In genomic region chr15:76168237-76168984, GRCh38 we compare ENCODE assay signal across 20 cellular contexts.
A peak's percentile ranks its signal among the peaks of the same experiment; 100 is the strongest.
DNase-seq lines count a peak whose midpoint lies in the region; TF ChIP-seq lines count a peak whose summit lies in the region.
"Had no signal": no experiment of that assay in that cellular context is flagged by ENCODE, and none has a peak within 500 bp of the region (broad histone marks: within the 10 kb centered on the region; RNA-seq: fewer than 3 reads in every experiment).

No MANE protein-coding gene starts in this region.

- H3K9me3 Mint-ChIP-seq in MCF 10A (ENCODE audit: unreplicated experiment) (peaks cover 7% of the 10 kb centered on the region), endodermal cell (no peaks in the 10 kb centered on the region)
- no peaks in the 10 kb centered on the region for H3K9me3 Mint-ChIP-seq in dendritic cell treated with granulocyte-macrophage colony-stimulating factor and Interleukin-4, amounts not matched to agents 40 ng/mL and 50 ng/mL, for 4 days
- H3K9me3 Mint-ChIP-seq: T-helper 1 cell treated with Interleukin-12 subunit alpha and Interleukin-12 subunit beta and Interleukin-4 antibody, amounts not matched to agents 30 μg/mL and 1 μg/mL, for 36 hours had no signal

- no peak overlapping the region for H3K27ac ChIP-seq in mammary epithelial cell (ENCODE audit: insufficient read depth, low read depth, low read length)
- peak overlapping the region; percentile 77 for H3K27ac ChIP-seq in suprapubic skin
- no peak overlapping the region for H3K27ac ChIP-seq in endodermal cell (ENCODE audit: low read depth, low read length)
- H3K27ac ChIP-seq: 22Rv1, gastrocnemius medialis, lower lobe of right lung, PC-9, right atrium auricular region had no signal

- 85% methylated on average over 12 of the region's 14 CpGs for WGBS in mammary epithelial cell (ENCODE audit: low coverage, missing lambda C conversion rate)
- 78% methylated on average over 13 of the region's 14 CpGs for WGBS in suprapubic skin
- WGBS in endodermal cell (ENCODE audit: insufficient coverage in 1 of 2, insufficient read length in 1 of 2), 2 experiments: 95 to 97% methylated on average over 10 to 14 of the region's 14 CpGs

- H3K9me3 ChIP-seq in mammary epithelial cell (replicated peaks; ENCODE audit: insufficient read depth, low read length) (no peaks in the 10 kb centered on the region), suprapubic skin (no peaks in the 10 kb centered on the region), endodermal cell (ENCODE audit: control insufficient read depth, low read length) (no peaks in the 10 kb centered on the region)
- H3K9me3 ChIP-seq: Caco-2, gastrocnemius medialis, lower lobe of right lung, right atrium auricular region had no signal

- H3K36me3 Mint-ChIP-seq in MCF 10A (ENCODE audit: insufficient read depth, unreplicated experiment): no peaks in the 10 kb centered on the region
- H3K36me3 Mint-ChIP-seq in dendritic cell treated with granulocyte-macrophage colony-stimulating factor and Interleukin-4, amounts not matched to agents 40 ng/mL and 50 ng/mL, for 4 days (ENCODE audit: low read depth): no peaks in the 10 kb centered on the region
- H3K36me3 Mint-ChIP-seq in endodermal cell (ENCODE audit: low read depth): no peaks in the 10 kb centered on the region

- DNase-seq in mammary epithelial cell (no peak), MCF 10A (ENCODE audit: unreplicated experiment) (no peak), NCI-H82 (lab: John Stamatoyannopoulos, UW) (peak; percentile 99), suprapubic skin (ENCODE audit: low spot score in 2 of 2) (no peak), endodermal cell (no peak), NCI-H1417 treated with DMSO at 0.1 percent for 48 hours (lab: John Stamatoyannopoulos, UW) (no peak)
- no peak for DNase-seq in stimulated activated CD8-positive, alpha-beta memory T cell treated with anti-CD3 and anti-CD28 coated beads, Interleukin-4, amount 100 ng/mL, for 48 hours
- DNase-seq: activated gamma-delta T cell, gastrocnemius medialis, lower lobe of right lung, NCI-H2081 treated with DMSO at 0.1 percent for 48 hours, occipital lobe, PC-9, substantia nigra had no signal

- no peaks in the 10 kb centered on the region for H3K27me3 Mint-ChIP-seq in MCF 10A (ENCODE audit: insufficient read depth, unreplicated experiment)
- H3K27me3 Mint-ChIP-seq in dendritic cell treated with granulocyte-macrophage colony-stimulating factor and Interleukin-4, amounts not matched to agents 40 ng/mL and 50 ng/mL, for 4 days: peaks cover 4% of the 10 kb centered on the region
- H3K27me3 Mint-ChIP-seq in endodermal cell (ENCODE audit: insufficient read depth): peaks cover 7% of the 10 kb centered on the region

- H3K27me3 ChIP-seq in mammary epithelial cell (ENCODE audit: insufficient read depth, low read length) (no peaks in the 10 kb centered on the region), suprapubic skin (no peaks in the 10 kb centered on the region), endodermal cell (ENCODE audit: control insufficient read depth, insufficient read depth, low read length, poor library complexity, severe bottlenecking) (no peaks in the 10 kb centered on the region)
- H3K27me3 ChIP-seq: gastrocnemius medialis, right atrium auricular region had no signal

- TF ChIP-seq CTCF in mammary epithelial cell (conservative IDR thresholded peaks at IDR 0.05 in 1 of 2, IDR thresholded peaks at IDR 0.05 in 1 of 2; ENCODE audit: extremely low read depth in 1 of 2, insufficient read depth in 1 of 2, low read depth in 1 of 2, low read length in 2 of 2): no peak
- no peak for TF ChIP-seq CTCF in MCF 10A (IDR thresholded peaks at IDR 0.05; ENCODE audit: unreplicated experiment)
- no peak for TF ChIP-seq CTCF in suprapubic skin (IDR thresholded peaks at IDR 0.05)
- no peak for TF ChIP-seq CTCF in endodermal cell (conservative IDR thresholded peaks at IDR 0.05)

- H3K36me3 ChIP-seq in mammary epithelial cell (ENCODE audit: insufficient read depth, low read length) (no peaks in the 10 kb centered on the region), suprapubic skin (no peaks in the 10 kb centered on the region), endodermal cell (ENCODE audit: control insufficient read depth, insufficient read depth, low read length) (no peaks in the 10 kb centered on the region)
- H3K36me3 ChIP-seq: gastrocnemius medialis, lower lobe of right lung, right atrium auricular region had no signal

- H3K4me3 ChIP-seq in mammary epithelial cell (replicated peaks in 1 of 3; ENCODE audit: insufficient read depth in 1 of 3, low read depth in 2 of 3, low read length in 3 of 3) (no peak overlapping the region), suprapubic skin (no peak overlapping the region), endodermal cell (ENCODE audit: low read length) (no peak overlapping the region)
- H3K4me3 ChIP-seq: gastrocnemius medialis, lower lobe of right lung, PC-9, right atrium auricular region had no signal

- POLR2A ChIA-PET in MCF 10A (lab: Yijun Ruan, JAX): interaction anchor here (0.7 to 1.9 kb wide), 2 partner anchors 9 to 112 kb away, joined by 3 to 9 read pairs; no protein-coding TSS in a partner anchor

- H4K20me1 ChIP-seq in mammary epithelial cell (ENCODE audit: insufficient read depth, low read length): no peaks in the 10 kb centered on the region

- BruUV-seq in mammary epithelial cell (replicated peaks; lab: Mats Ljungman, UMichigan) (no TSS peak), MCF 10A (replicated peaks; lab: Mats Ljungman, UMichigan) (no TSS peak)

- H3K9ac ChIP-seq in mammary epithelial cell (ENCODE audit: insufficient read depth, low read length) (no peak overlapping the region), endodermal cell (ENCODE audit: extremely low read depth, low read length, poor library complexity, severe bottlenecking) (no peak overlapping the region)

- peaks cover 18% of the 10 kb centered on the region for H3K4me1 Mint-ChIP-seq in MCF 10A (ENCODE audit: insufficient read depth, unreplicated experiment)
- peaks cover 78% of the 10 kb centered on the region for H3K4me1 Mint-ChIP-seq in dendritic cell treated with granulocyte-macrophage colony-stimulating factor and Interleukin-4, amounts not matched to agents 40 ng/mL and 50 ng/mL, for 4 days (ENCODE audit: low read depth)
- peaks cover 2% of the 10 kb centered on the region for H3K4me1 Mint-ChIP-seq in endodermal cell
- H3K4me1 Mint-ChIP-seq: B cell had no signal

- TF ChIP-seq EP300 in suprapubic skin (IDR thresholded peaks at IDR 0.05): no peak

- H3K27ac Mint-ChIP-seq in MCF 10A (ENCODE audit: low read depth, unreplicated experiment): no peak overlapping the region
- peak overlapping the region; percentile 94 for H3K27ac Mint-ChIP-seq in dendritic cell treated with granulocyte-macrophage colony-stimulating factor and Interleukin-4, amounts not matched to agents 40 ng/mL and 50 ng/mL, for 4 days
- H3K27ac Mint-ChIP-seq in endodermal cell: no peak overlapping the region
- H3K27ac Mint-ChIP-seq: B cell; T-helper 1 cell treated with Interleukin-12 subunit alpha and Interleukin-12 subunit beta and Interleukin-4 antibody, amounts not matched to agents 30 μg/mL and 1 μg/mL, for 36 hours had no signal

- no peak overlapping the region for H3K4me2 ChIP-seq in mammary epithelial cell (ENCODE audit: insufficient read depth, low read depth, low read length)
- H3K4me2 ChIP-seq: PC-9 had no signal

- TF ChIP-seq POLR2A in suprapubic skin (IDR thresholded peaks at IDR 0.05): no peak

- CTCF ChIA-PET in mammary epithelial cell (lab: Charles Lee; ENCODE audit: low non-redundant PET) (interaction anchor here (0.6 kb wide), 1 partner anchor 111 kb away, joined by 3 read pairs; no protein-coding TSS in a partner anchor), MCF 10A (lab: Yijun Ruan, JAX) (no interaction called here)

- in situ Hi-C loops in mammary epithelial cell (cut with MboI; ENCODE audit: low sequenced_read_pairs in 2 of 2): no loop called here

- H2AFZ ChIP-seq in mammary epithelial cell (ENCODE audit: low read depth, low read length): peak overlapping the region; percentile 4
- H2AFZ ChIP-seq: PC-9 had no signal

- dilution Hi-C loops in mammary epithelial cell (cut with HindIII; ENCODE audit: low sequenced_read_pairs): no loop called here

- intact Hi-C loops in mammary epithelial cell (cut with micrococcal nuclease) (no loop called here), MCF 10A (cut with micrococcal nuclease) (no loop called here)
- intact Hi-C loops in dendritic cell treated with granulocyte-macrophage colony-stimulating factor and Interleukin-4, amounts not matched to agents 40 ng/mL and 50 ng/mL, for 4 days (cut with micrococcal nuclease): loop anchor here (2.0 kb wide), 1 partner anchor 168 kb away; the partner anchor contains the start of gene ISL2

- no peaks in the 10 kb centered on the region for H3K4me1 ChIP-seq in mammary epithelial cell (ENCODE audit: insufficient read depth, low read length)
- H3K4me1 ChIP-seq in suprapubic skin: peaks cover 24% of the 10 kb centered on the region
- peaks cover 2% of the 10 kb centered on the region for H3K4me1 ChIP-seq in endodermal cell (ENCODE audit: control insufficient read depth, insufficient read depth, low read length)

- H3K4me3 Mint-ChIP-seq in MCF 10A (ENCODE audit: unreplicated experiment) (no peak overlapping the region), endodermal cell (no peak overlapping the region)
- no peak overlapping the region for H3K4me3 Mint-ChIP-seq in dendritic cell treated with granulocyte-macrophage colony-stimulating factor and Interleukin-4, amounts not matched to agents 40 ng/mL and 50 ng/mL, for 4 days
- H3K4me3 Mint-ChIP-seq: B cell; T-helper 1 cell treated with Interleukin-12 subunit alpha and Interleukin-12 subunit beta and Interleukin-4 antibody, amounts not matched to agents 30 μg/mL and 1 μg/mL, for 36 hours had no signal

- no peaks in the 10 kb centered on the region for H3K79me2 ChIP-seq in mammary epithelial cell (ENCODE audit: insufficient read depth, low read length)
